35 cellular contexts compared by ENCODE assay signal in genomic region chr7:68550027-68550426, GRCh38.
A peak's percentile ranks its signal among the peaks of the same experiment; 100 is the strongest.
DNase-seq lines count a peak whose midpoint lies in the region; ATAC-seq, FAIRE-seq and TF ChIP-seq lines count a peak whose summit lies in the region.
"Had no signal": no experiment of that assay in that cellular context is flagged by ENCODE, and none has a peak within 500 bp of the region (broad histone marks: within the 10 kb centered on the region; RNA-seq: fewer than 3 reads in every experiment).

No MANE protein-coding gene starts in this region.

- DNase-seq in SK-N-SH (no peak), A549 (ENCODE audit: low read depth in 1 of 2, low spot score in 1 of 2) (no peak), D721Med (ENCODE audit: insufficient read length, low spot score) (no peak), K562 (ENCODE audit: extremely low read depth in 1 of 4, low spot score in 3 of 4) (no peak), type B pancreatic cell (ENCODE audit: extremely low spot score, unreplicated experiment) (no peak)
- DNase-seq in activated CD4-positive, alpha-beta T cell treated with anti-CD3 and anti-CD28 coated beads for 36 hours = no peak
- no peak for DNase-seq in effector memory CD8-positive, alpha-beta T cell
- DNase-seq: 8988T; ACHN; AML-193; BE2C; C1 segment of cervical spinal cord; Caco-2; Calu3; CD4-positive, alpha-beta memory T cell; CD4-positive, alpha-beta T cell; CD4-positive, CD25-positive, alpha-beta regulatory T cell; CD8-positive, alpha-beta memory T cell; CD8-positive, alpha-beta T cell; COR-L47; DMS 273 treated with DMSO at 0.1 percent for 48 hours; DMS153; DMS53; DMS79; DMS79 treated with DMSO at 0.1 percent for 48 hours; DND-41; EL had no signal

- no peaks in the 10 kb centered on the region for H3K79me2 ChIP-seq in SK-N-SH (ENCODE audit: insufficient read depth)
- H3K79me2 ChIP-seq in K562 (ENCODE audit: control insufficient read depth, insufficient read depth, low read length) = no peaks in the 10 kb centered on the region

- no peak for TF ChIP-seq RAD21 in SK-N-SH (IDR thresholded peaks at IDR 0.05; ENCODE audit: low read length)
- TF ChIP-seq RAD21 in A549 (conservative IDR thresholded peaks at IDR 0.05 in 1 of 2, IDR thresholded peaks at IDR 0.05 in 1 of 2) = no peak
- TF ChIP-seq RAD21 in K562 (CRISPR knock-in tag; conservative IDR thresholded peaks at IDR 0.05 in 1 of 2, IDR thresholded peaks at IDR 0.05 in 1 of 2) = no peak

- no peaks in the 10 kb centered on the region for H3K9me3 ChIP-seq in SK-N-SH
- no peaks in the 10 kb centered on the region for H3K9me3 ChIP-seq in A549
- H3K9me3 ChIP-seq in K562 (replicated peaks; ENCODE audit: control insufficient read depth, insufficient read depth, low read depth, low read length) = no peaks in the 10 kb centered on the region
- H3K9me3 ChIP-seq: BE2C; BLaER1; BLaER1 treated with 17β-estradiol and CSF1 and Interleukin-3, amounts not matched to agents 10 nM and 100 nM had no signal

- BruUV-seq in K562 (replicated peaks; lab: Mats Ljungman, UMichigan) = no TSS peak

- H3K9me1 ChIP-seq in K562 (ENCODE audit: control insufficient read depth, insufficient read depth, low read length) = no peaks in the 10 kb centered on the region

- H3K4me1 Mint-ChIP-seq in activated CD4-positive, alpha-beta T cell treated with anti-CD3 and anti-CD28 coated beads for 36 hours = no peaks in the 10 kb centered on the region
- no peaks in the 10 kb centered on the region for H3K4me1 Mint-ChIP-seq in effector memory CD8-positive, alpha-beta T cell (ENCODE audit: low read depth in 2 of 2)
- H3K4me1 Mint-ChIP-seq in type B pancreatic cell (ENCODE audit: unreplicated experiment) = peaks cover 5% of the 10 kb centered on the region
- H3K4me1 Mint-ChIP-seq: B cell; CD14-positive monocyte; CD4-positive, alpha-beta memory T cell; CD4-positive, CD25-positive, alpha-beta regulatory T cell; CD8-positive, alpha-beta memory T cell had no signal

- H2AFZ ChIP-seq in SK-N-SH (ENCODE audit: low read depth) (no peak overlapping the region), K562 (ENCODE audit: low read depth, low read length) (no peak overlapping the region)

- peaks cover 8% of the 10 kb centered on the region for H3K9me3 Mint-ChIP-seq in activated CD4-positive, alpha-beta T cell treated with anti-CD3 and anti-CD28 coated beads for 36 hours (ENCODE audit: low read depth)
- H3K9me3 Mint-ChIP-seq in effector memory CD8-positive, alpha-beta T cell = peaks cover 2 to 8% of the 10 kb centered on the region in 2 donors
- peaks cover 5% of the 10 kb centered on the region for H3K9me3 Mint-ChIP-seq in type B pancreatic cell

- no peak overlapping the region for H3K9ac ChIP-seq in SK-N-SH
- no peak overlapping the region for H3K9ac ChIP-seq in K562 (ENCODE audit: insufficient read depth in 1 of 2, low read depth in 2 of 2, low read length in 2 of 2)
- H3K9ac ChIP-seq: BLaER1; BLaER1 treated with 17β-estradiol and CSF1 and Interleukin-3, amounts not matched to agents 10 nM and 100 nM had no signal

- no peak overlapping the region for H3K27ac Mint-ChIP-seq in activated CD4-positive, alpha-beta T cell treated with anti-CD3 and anti-CD28 coated beads for 36 hours
- H3K27ac Mint-ChIP-seq in effector memory CD8-positive, alpha-beta T cell = no peak overlapping the region
- no peak overlapping the region for H3K27ac Mint-ChIP-seq in type B pancreatic cell
- H3K27ac Mint-ChIP-seq: B cell; CD14-positive monocyte; CD4-positive, alpha-beta T cell; CD4-positive, CD25-positive, alpha-beta regulatory T cell; CD8-positive, alpha-beta memory T cell; CD8-positive, alpha-beta T cell had no signal

- no peaks in the 10 kb centered on the region for H3K36me3 Mint-ChIP-seq in activated CD4-positive, alpha-beta T cell treated with anti-CD3 and anti-CD28 coated beads for 36 hours (ENCODE audit: low read depth)
- no peaks in the 10 kb centered on the region for H3K36me3 Mint-ChIP-seq in effector memory CD8-positive, alpha-beta T cell (ENCODE audit: insufficient read depth)
- no peaks in the 10 kb centered on the region for H3K36me3 Mint-ChIP-seq in type B pancreatic cell
- H3K36me3 Mint-ChIP-seq: CD14-positive monocyte; CD4-positive, alpha-beta memory T cell; CD4-positive, CD25-positive, alpha-beta regulatory T cell; CD8-positive, alpha-beta memory T cell; CD8-positive, alpha-beta T cell had no signal

- TF ChIP-seq POLR2A in A549 (IDR thresholded peaks at IDR 0.05; ENCODE audit: low read length) = no peak
- no peak for TF ChIP-seq POLR2A in K562 (conservative IDR thresholded peaks at IDR 0.05)

- FAIRE-seq in A549 (lab: Jason Lieb, UNC) = no peak
- FAIRE-seq in D721Med (lab: Jason Lieb, UNC) = peak; percentile 29
- no peak for FAIRE-seq in K562 (lab: Jason Lieb, UNC)
- FAIRE-seq: A204.1 had no signal

- H3K27me3 Mint-ChIP-seq in activated CD4-positive, alpha-beta T cell treated with anti-CD3 and anti-CD28 coated beads for 36 hours = no peaks in the 10 kb centered on the region
- H3K27me3 Mint-ChIP-seq in effector memory CD8-positive, alpha-beta T cell = no peaks in the 10 kb centered on the region
- peaks cover 4% of the 10 kb centered on the region for H3K27me3 Mint-ChIP-seq in type B pancreatic cell
- H3K27me3 Mint-ChIP-seq: B cell; CD4-positive, alpha-beta memory T cell; CD4-positive, alpha-beta T cell; CD4-positive, CD25-positive, alpha-beta regulatory T cell; CD8-positive, alpha-beta memory T cell had no signal

- ATAC-seq in SK-N-SH treated with all-trans-retinoic acid at 6 μM for 48 hours (no peak), A549 (no peak), K562 (no peak)
- ATAC-seq in activated CD4-positive, alpha-beta T cell treated with anti-CD3 and anti-CD28 coated beads for 36 hours = no peak
- ATAC-seq in effector memory CD8-positive, alpha-beta T cell (replicated peaks) = no peak
- ATAC-seq: CD8-positive, alpha-beta T cell had no signal

- H3K4me1 ChIP-seq in SK-N-SH (ENCODE audit: control insufficient read depth in 1 of 2, insufficient read depth in 2 of 2, low read depth in 1 of 2, low read length in 1 of 2) = peaks cover 0 to 6% of the 10 kb centered on the region in 2 experiments; a peak in 1 of 4 replicates
- peaks cover 20% of the 10 kb centered on the region for H3K4me1 ChIP-seq in A549
- H3K4me1 ChIP-seq in K562 (replicated peaks in 1 of 2; ENCODE audit: control insufficient read depth in 2 of 2, insufficient read depth in 2 of 2, low read length in 2 of 2) = no peaks in the 10 kb centered on the region
- H3K4me1 ChIP-seq: BLaER1; BLaER1 treated with 17β-estradiol and CSF1 and Interleukin-3, amounts not matched to agents 10 nM and 100 nM; Caco-2 had no signal

- in situ Hi-C loops in K562 (cut with MboI) = no loop called here

- CTCF ChIA-PET in SK-N-SH (lab: Yijun Ruan, JAX) = no interaction called here
- CTCF ChIA-PET in A549 (lab: Yijun Ruan, JAX) = no interaction called here
- CTCF ChIA-PET in K562 (lab: Yijun Ruan, JAX; ENCODE audit: low intra/inter-chr PET ratio) = no interaction called here
- CTCF ChIA-PET in activated CD4-positive, alpha-beta T cell treated with anti-CD3 and anti-CD28 coated beads for 36 hours (lab: Charles Lee) = no interaction called here

- H3K4me3 ChIP-seq in SK-N-SH (ENCODE audit: low read depth in 2 of 2, low read length in 1 of 2) (no peak overlapping the region), A549 (no peak overlapping the region), K562 (no peak overlapping the region)
- H3K4me3 ChIP-seq: BLaER1; BLaER1 treated with 17β-estradiol and CSF1 and Interleukin-3, amounts not matched to agents 10 nM and 100 nM had no signal

- H3K36me3 ChIP-seq in SK-N-SH (replicated peaks in 1 of 2; ENCODE audit: control insufficient read depth in 1 of 2, insufficient read depth in 2 of 2, low read length in 1 of 2) = no peaks in the 10 kb centered on the region
- no peaks in the 10 kb centered on the region for H3K36me3 ChIP-seq in K562 (ENCODE audit: control insufficient read depth, insufficient read depth, low read length)
- H3K36me3 ChIP-seq: BE2C; BLaER1; BLaER1 treated with 17β-estradiol and CSF1 and Interleukin-3, amounts not matched to agents 10 nM and 100 nM had no signal

- TF ChIP-seq EP300 in SK-N-SH (IDR thresholded peaks at IDR 0.05; ENCODE audit: borderline replicate concordance in 1 of 2, low read depth in 1 of 2, low read length in 1 of 2) (no peak), A549 (IDR thresholded peaks at IDR 0.05) (no peak), K562 (IDR thresholded peaks at IDR 0.05; ENCODE audit: low read length) (no peak)

- H3K9me2 ChIP-seq in SK-N-SH = no peaks in the 10 kb centered on the region

- intact Hi-C loops in K562 (cut with micrococcal nuclease) = no loop called here
- intact Hi-C loops in activated CD4-positive, alpha-beta T cell treated with anti-CD3 and anti-CD28 coated beads for 36 hours (cut with DNase I, micrococcal nuclease) = no loop called here

- H3K27ac ChIP-seq in SK-N-SH (ENCODE audit: low read depth in 2 of 2, low read length in 1 of 2) (no peak overlapping the region), A549 (no peak overlapping the region), K562 (ENCODE audit: extremely low read depth, low read depth, low read length) (no peak overlapping the region)
- H3K27ac ChIP-seq: 22Rv1; BLaER1; BLaER1 treated with 17β-estradiol and CSF1 and Interleukin-3, amounts not matched to agents 10 nM and 100 nM; C4-2B had no signal

- no peak overlapping the region for H3K4me3 Mint-ChIP-seq in activated CD4-positive, alpha-beta T cell treated with anti-CD3 and anti-CD28 coated beads for 36 hours
- H3K4me3 Mint-ChIP-seq in effector memory CD8-positive, alpha-beta T cell = no peak overlapping the region
- H3K4me3 Mint-ChIP-seq in type B pancreatic cell = no peak overlapping the region
- H3K4me3 Mint-ChIP-seq: B cell; CD14-positive monocyte; CD4-positive, alpha-beta memory T cell; CD4-positive, alpha-beta T cell; CD4-positive, CD25-positive, alpha-beta regulatory T cell; CD8-positive, alpha-beta memory T cell; CD8-positive, alpha-beta T cell had no signal

- POLR2A ChIA-PET in SK-N-SH (lab: Yijun Ruan, JAX) (no interaction called here), A549 (lab: Yijun Ruan, JAX) (no interaction called here), K562 (lab: Yijun Ruan, JAX) (no interaction called here)
- POLR2A ChIA-PET in activated CD4-positive, alpha-beta T cell treated with anti-CD3 and anti-CD28 coated beads for 36 hours (lab: Charles Lee) = no interaction called here

- no peaks in the 10 kb centered on the region for H3F3A ChIP-seq in SK-N-SH (replicated peaks; ENCODE audit: insufficient read depth)

- no peaks in the 10 kb centered on the region for H4K20me1 ChIP-seq in SK-N-SH (ENCODE audit: insufficient read depth)
- no peaks in the 10 kb centered on the region for H4K20me1 ChIP-seq in K562 (replicated peaks; ENCODE audit: control insufficient read depth, insufficient read depth, low read length)
- H4K20me1 ChIP-seq: BLaER1; BLaER1 treated with 17β-estradiol and CSF1 and Interleukin-3, amounts not matched to agents 10 nM and 100 nM had no signal

- WGBS in SK-N-SH (ENCODE audit: low lambda C conversion rate) = 66% methylated on average over 2 of the region's 2 CpGs
- WGBS in A549 (ENCODE audit: missing lambda C conversion rate) = 80% methylated on average over 2 of the region's 2 CpGs
- 0% methylated on average over 2 of the region's 2 CpGs for WGBS in K562 (ENCODE audit: insufficient coverage, low coverage, missing lambda C conversion rate)

- TF ChIP-seq CTCF in SK-N-SH (IDR thresholded peaks at IDR 0.05) (no peak), A549 (IDR thresholded peaks at IDR 0.05) (no peak), D721Med (IDR thresholded peaks at IDR 0.05; ENCODE audit: insufficient read depth, missing control alignments) (no peak), K562 (IDR thresholded peaks at IDR 0.05 in 2 of 3, conservative IDR thresholded peaks at IDR 0.05 in 1 of 3; ENCODE audit: insufficient read depth in 2 of 3, low read depth in 1 of 3, low read length in 3 of 3) (no peak), type B pancreatic cell (conservative IDR thresholded peaks at IDR 0.05) (no peak)

- H3K4me2 ChIP-seq in SK-N-SH = no peak overlapping the region
- H3K4me2 ChIP-seq in A549 = no peak overlapping the region
- H3K4me2 ChIP-seq in K562 (ENCODE audit: insufficient read depth, low read length) = no peak overlapping the region
- H3K4me2 ChIP-seq: BLaER1; BLaER1 treated with 17β-estradiol and CSF1 and Interleukin-3, amounts not matched to agents 10 nM and 100 nM had no signal

- H3K27me3 ChIP-seq in SK-N-SH (ENCODE audit: insufficient read depth) = no peaks in the 10 kb centered on the region
- no peaks in the 10 kb centered on the region; a peak in 1 of 5 replicates for H3K27me3 ChIP-seq in K562 (ENCODE audit: control insufficient read depth in 2 of 2, insufficient read depth in 2 of 2, low read length in 2 of 2)
- H3K27me3 ChIP-seq: BE2C; BLaER1; BLaER1 treated with 17β-estradiol and CSF1 and Interleukin-3, amounts not matched to agents 10 nM and 100 nM had no signal
